In the genomic region with DNA sequence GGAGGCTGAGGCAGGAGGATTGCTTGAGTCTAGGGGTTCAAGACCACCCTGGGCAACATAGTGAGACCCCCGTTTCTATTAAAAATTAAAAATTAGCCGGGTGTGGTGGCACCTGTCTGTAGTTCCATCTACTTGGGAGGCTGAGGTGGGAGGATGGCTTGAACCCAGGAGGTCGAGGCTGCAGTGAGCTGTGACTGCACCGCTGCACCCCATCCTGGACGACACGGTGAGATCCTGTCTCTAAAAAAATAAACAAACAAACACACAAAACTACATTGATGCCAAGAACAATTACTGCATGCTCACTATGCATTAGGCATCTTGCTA, we compare ENCODE assay signal across 8 cellular contexts. TPM values are rescaled to one million over a fixed set of nuclear protein-coding genes. Genes with fewer than 3 reads are reported as not detected.
A peak's percentile ranks its signal among the peaks of the same experiment; 100 is the strongest.
DNase-seq lines count a peak whose midpoint lies in the region; ATAC-seq, FAIRE-seq and TF ChIP-seq lines count a peak whose summit lies in the region.

No MANE protein-coding gene starts in this region.

- H3K4me1 ChIP-seq in A673 (ENCODE audit: insufficient read depth, low read length, poor library complexity, severe bottlenecking) (peaks cover 20% of the 10 kb centered on the region), muscle layer of colon (ENCODE audit: insufficient read depth, low read length) (peaks cover 25% of the 10 kb centered on the region)

- H3K9me3 ChIP-seq in A673 (ENCODE audit: low read depth, low read length, poor library complexity, severe bottlenecking) (no peaks in the 10 kb centered on the region), muscle layer of colon (ENCODE audit: low read length) (no peaks in the 10 kb centered on the region)

- peak overlapping the region; percentile 78 for H3K4me3 Mint-ChIP-seq in chondrocyte (ENCODE audit: unreplicated experiment)

- DNase-seq in A673 (ENCODE audit: low spot score): no peak
- DNase-seq in Jurkat, Clone E6-1 (ENCODE audit: low read depth, low spot score): no peak
- no peak for DNase-seq in chondrocyte (ENCODE audit: low spot score)
- no peak for DNase-seq in H4 (ENCODE audit: low spot score)
- DNase-seq in NOMO-1 treated with DMSO at 0.1 percent for 48 hours (lab: John Stamatoyannopoulos, UW; ENCODE audit: unreplicated experiment): no peak
- DNase-seq in GM12891 (ENCODE audit: insufficient read length, low spot score): no peak

- FAIRE-seq in GM12891 (lab: Jason Lieb, UNC): no peak

- H3K36me3 ChIP-seq in A673 (ENCODE audit: insufficient read depth, low read length, poor library complexity, severe bottlenecking) (no peaks in the 10 kb centered on the region), muscle layer of colon (ENCODE audit: insufficient read depth, low read length) (no peaks in the 10 kb centered on the region)

- H3K27ac ChIP-seq in A673 (ENCODE audit: low read depth, low read length, poor library complexity, severe bottlenecking) (peak overlapping the region; percentile 46), muscle layer of colon (ENCODE audit: low read depth, low read length) (peak overlapping the region; percentile 52)

- POLR2A ChIA-PET in A673 (lab: Charles Lee; ENCODE audit: low non-redundant PET): interaction anchor here (0.7 kb wide), 1 partner anchor 181 kb away, joined by 8 read pairs; no protein-coding TSS in a partner anchor

- intact Hi-C loops in A673 (cut with micrococcal nuclease; ENCODE audit: unreplicated experiment): no loop called here

- no peaks in the 10 kb centered on the region for H3K9me3 Mint-ChIP-seq in chondrocyte (ENCODE audit: low read depth)

- TF ChIP-seq POLR2A in GM12891 (IDR thresholded peaks at IDR 0.05; ENCODE audit: low read depth, low read length): no peak

- CTCF ChIA-PET in A673 (lab: Charles Lee): interaction anchor here (0.6 kb wide), 1 partner anchor 503 kb away, joined by 4 read pairs; no protein-coding TSS in a partner anchor

- TF ChIP-seq CTCF in A673 (conservative IDR thresholded peaks at IDR 0.05; ENCODE audit: low read depth, low read length) (no peak), chondrocyte (IDR thresholded peaks at IDR 0.05) (no peak)

- TSS peak; percentile 92 for BruUV-seq in A673 (replicated peaks; lab: Mats Ljungman, UMichigan)

- H3K27ac Mint-ChIP-seq in chondrocyte (ENCODE audit: unreplicated experiment): no peak overlapping the region

- H3K27me3 ChIP-seq in A673 (replicated peaks; ENCODE audit: insufficient read depth, low read depth, low read length, poor library complexity) (no peaks in the 10 kb centered on the region), muscle layer of colon (ENCODE audit: control insufficient read depth in 1 of 2, insufficient read depth in 2 of 2, low read length in 2 of 2) (no peaks in the 10 kb centered on the region)

- no peak overlapping the region for H3K9ac ChIP-seq in muscle layer of colon (ENCODE audit: low read length)

- H3K4me1 Mint-ChIP-seq in chondrocyte (ENCODE audit: low read depth): peaks cover 41% of the 10 kb centered on the region

- H3K4me3 ChIP-seq in A673 (ENCODE audit: low read depth, low read length, poor library complexity, severe bottlenecking) (peak overlapping the region; percentile 95), muscle layer of colon (ENCODE audit: low read depth in 1 of 2, low read length in 2 of 2) (peak overlapping the region; percentile 61 to 70)
- peak overlapping the region; percentile 77 for H3K4me3 ChIP-seq in Jurkat, Clone E6-1 (ENCODE audit: low read length)

- no peak for ATAC-seq in HG02970 (IDR thresholded peaks at IDR 0.05; ENCODE audit: low FRiP score, unreplicated experiment)

- H3K27me3 Mint-ChIP-seq in chondrocyte (ENCODE audit: low read depth): no peaks in the 10 kb centered on the region

- peaks cover 2% of the 10 kb centered on the region for H3K36me3 Mint-ChIP-seq in chondrocyte (ENCODE audit: low read depth)

TF ChIP-seq in GM12891, 5 proteins besides CTCF, POLR2A, EP300 and RAD21:
- TF ChIP-seq POU2F2 (IDR thresholded peaks at IDR 0.05; ENCODE audit: low read depth, low read length) (no peak), TAF1 (IDR thresholded peaks at IDR 0.05; ENCODE audit: low read depth, low read length) (no peak), POLR2AphosphoS5 (IDR thresholded peaks at IDR 0.05; ENCODE audit: low read depth, low read length) (no peak), SPI1 (IDR thresholded peaks at IDR 0.05; ENCODE audit: low read depth, low read length) (no peak), PAX5 (IDR thresholded peaks at IDR 0.05; ENCODE audit: insufficient read depth, low read length, severe bottlenecking) (no peak)

RNA-seq across cellular contexts. Expression of gene CHST12, which starts 0.8 kb away (rescaled TPM):
- total RNA-seq in A673 (2021) (19.7 and 21.8 TPM in 2 replicates), chondrocyte (20.7 to 31.5 TPM (median 22.4 TPM) in 3 replicates)
- 17.7 TPM for polyA plus RNA-seq in Jurkat, Clone E6-1 (2012; ENCODE audit: insufficient read depth, insufficient read length)
- total RNA-seq in H4 (2014; rRNA removed; shearing (Covaris generic)): 18.8 and 20.6 TPM in 2 replicates
- 6.4 TPM for polyA plus RNA-seq in GM12891 (2012; ENCODE audit: low read depth, missing spikeins)

RNA-seq across cellular contexts. Expression of gene EIF3B, which starts 48.0 kb away (rescaled TPM):
- total RNA-seq in A673 (2021) (356 and 364 TPM in 2 replicates), chondrocyte (120 to 135 TPM (median 121 TPM) in 3 replicates)
- polyA plus RNA-seq in Jurkat, Clone E6-1 (2012; ENCODE audit: insufficient read depth, insufficient read length): 328 TPM
- total RNA-seq in H4 (2014; rRNA removed; shearing (Covaris generic)): 361 and 382 TPM in 2 replicates
- polyA plus RNA-seq in GM12891 (2012; ENCODE audit: low read depth, missing spikeins): 131 TPM
